ENCODE assay signal across 30 cellular contexts in the genomic region with DNA sequence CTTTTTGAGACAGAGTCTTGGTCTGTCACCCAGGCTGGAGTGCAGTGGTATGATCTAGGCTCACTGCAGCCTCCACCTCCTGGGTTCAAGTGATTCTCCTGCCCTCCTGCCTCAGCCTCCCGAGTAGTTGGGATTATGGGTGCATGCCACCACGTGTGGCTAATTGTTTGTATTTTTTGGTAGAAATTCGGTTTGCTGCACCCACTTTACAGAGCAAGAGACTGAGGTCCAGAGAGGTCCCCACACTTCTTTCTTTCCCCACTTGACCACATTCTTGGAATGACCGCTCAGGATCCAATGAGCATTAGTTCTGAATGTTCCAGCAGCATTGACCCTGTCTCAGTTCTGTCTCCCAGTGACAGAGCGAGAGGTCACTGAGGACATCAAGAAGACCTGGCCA.
"Had no signal": no experiment of that assay in that cellular context is flagged by ENCODE, and none has a peak within 500 bp of the region (broad histone marks: within the 10 kb centered on the region; RNA-seq: fewer than 3 reads in every experiment).

No MANE protein-coding gene starts in this region.

- H3K4me1 Mint-ChIP-seq: activated T-helper 17 cell treated with anti-CD3 and anti-CD28 coated beads, Interleukin-2, amount 50 U/mL, for 72 hours; WTC11 had no signal

- H3K36me3 ChIP-seq: brain microvascular endothelial cell, Peyer's patch had no signal

- H3K27ac Mint-ChIP-seq: activated CD4-positive, alpha-beta memory T cell treated with anti-CD3 and anti-CD28 coated beads, Interleukin-2, amount 10 ng/mL, durations not matched to agents 7 days and 5 days; activated naive CD8-positive, alpha-beta T cell treated with anti-CD3 and anti-CD28 coated beads for 36 hours; activated T-cell treated with anti-CD3 and anti-CD28 coated beads, Interleukin-2, amount 50 U/mL, for 72 hours; activated T-helper 17 cell treated with anti-CD3 and anti-CD28 coated beads, Interleukin-2, amount 50 U/mL, for 72 hours; T-helper 2 cell treated with Interferon-gamma antibody and Interleukin-4, amounts not matched to agents 5 μg/mL and 100 μg/mL, for 36 hours; WTC11 had no signal

- H3K4me3 Mint-ChIP-seq: activated CD4-positive, alpha-beta memory T cell treated with anti-CD3 and anti-CD28 coated beads, Interleukin-2, amount 10 ng/mL, durations not matched to agents 7 days and 5 days; activated naive CD8-positive, alpha-beta T cell treated with anti-CD3 and anti-CD28 coated beads for 36 hours; activated T-cell treated with anti-CD3 and anti-CD28 coated beads, Interleukin-2, amount 50 U/mL, for 72 hours; activated T-helper 17 cell treated with anti-CD3 and anti-CD28 coated beads, Interleukin-2, amount 50 U/mL, for 72 hours; T-helper 2 cell treated with Interferon-gamma antibody and Interleukin-4, amounts not matched to agents 5 μg/mL and 100 μg/mL, for 36 hours; WTC11 had no signal

- H3K36me3 Mint-ChIP-seq: WTC11 had no signal

- ATAC-seq: activated CD4-positive, CD25-positive, alpha-beta regulatory T cell treated with anti-CD3 and anti-CD28 coated beads, Interleukin-2, amount 50 U/mL, for 24 hours; activated T-cell treated with anti-CD3 and anti-CD28 coated beads, Interleukin-2, amount 50 U/mL, for 72 hours; activated T-helper 17 cell treated with anti-CD3 and anti-CD28 coated beads, Interleukin-2, amount 50 U/mL, for 72 hours; PC-3; Right ventricle myocardium inferior; WTC11 had no signal

- DNase-seq: activated CD4-positive, alpha-beta memory T cell treated with anti-CD3 and anti-CD28 coated beads, Interleukin-2, amount 10 ng/mL, durations not matched to agents 7 days and 5 days; activated CD4-positive, alpha-beta T cell treated with anti-CD3 and anti-CD28 coated beads for 4 hours; activated effector memory CD4-positive, alpha-beta T cell treated with anti-CD3 and anti-CD28 coated beads, Interleukin-2, amount 50 U/mL, for 16 hours; activated naive CD4-positive, alpha-beta T cell; activated naive CD4-positive, alpha-beta T cell treated with anti-CD3 and anti-CD28 coated beads, Interleukin-2, amount 50 U/mL, for 16 hours; activated naive CD8-positive, alpha-beta T cell treated with anti-CD3 and anti-CD28 coated beads for 36 hours; activated T-cell treated with anti-CD3 and anti-CD28 coated beads, Interleukin-2, amount 50 U/mL, for 1 hour; activated T-cell treated with anti-CD3 and anti-CD28 coated beads, Interleukin-2, amount 50 U/mL, for 72 hours; amniotic stem cell; aorta; brain microvascular endothelial cell; central memory CD4-positive, alpha-beta T cell; NCI-H1048; NCI-H1105 treated with DMSO at 0.1 percent for 48 hours; NCI-H1436; NCI-H1694; NCI-H1930; NCI-H510A; NCI-H526; NCI-H748 treated with DMSO at 0.1 percent for 48 hours; NK-92 treated with Interleukin-12 subunit alpha and Interleukin-12 subunit beta, amount 100 ng/mL, for 24 hours; PC-3; Peyer's patch; RPMI8226; SIG-M5 had no signal

- H3K4me3 ChIP-seq: Peyer's patch had no signal

- H3K9me3 ChIP-seq: Peyer's patch had no signal

- H3K27me3 Mint-ChIP-seq: activated CD4-positive, alpha-beta memory T cell treated with anti-CD3 and anti-CD28 coated beads, Interleukin-2, amount 10 ng/mL, durations not matched to agents 7 days and 5 days; activated naive CD8-positive, alpha-beta T cell treated with anti-CD3 and anti-CD28 coated beads for 36 hours; activated T-helper 17 cell treated with anti-CD3 and anti-CD28 coated beads, Interleukin-2, amount 50 U/mL, for 72 hours had no signal

- H3K9me3 Mint-ChIP-seq: activated CD4-positive, alpha-beta memory T cell treated with anti-CD3 and anti-CD28 coated beads, Interleukin-2, amount 10 ng/mL, durations not matched to agents 7 days and 5 days; activated naive CD8-positive, alpha-beta T cell treated with anti-CD3 and anti-CD28 coated beads for 36 hours; activated T-cell treated with anti-CD3 and anti-CD28 coated beads, Interleukin-2, amount 50 U/mL, for 72 hours; activated T-helper 17 cell treated with anti-CD3 and anti-CD28 coated beads, Interleukin-2, amount 50 U/mL, for 72 hours; T-helper 2 cell treated with Interferon-gamma antibody and Interleukin-4, amounts not matched to agents 5 μg/mL and 100 μg/mL, for 36 hours; WTC11 had no signal

- H3K27ac ChIP-seq: brain microvascular endothelial cell, Peyer's patch had no signal

- H3K27me3 ChIP-seq: brain microvascular endothelial cell, Peyer's patch had no signal
